ENCODE assay signal across 8 cellular contexts in genomic region chr20:41030536-41031242, GRCh38. TPM values are rescaled to one million over a fixed set of nuclear protein-coding genes. Genes with fewer than 3 reads are reported as not detected.
A peak's percentile ranks its signal among the peaks of the same experiment; 100 is the strongest.
DNase-seq lines count a peak whose midpoint lies in the region; ATAC-seq, FAIRE-seq and TF ChIP-seq lines count a peak whose summit lies in the region.

No MANE protein-coding gene starts in this region.

- no TSS peak for BruUV-seq in HepG2 (replicated peaks; lab: Mats Ljungman, UMichigan)

- TF ChIP-seq CTCF in HepG2 (CRISPR knock-in tag; IDR thresholded peaks at IDR 0.05), result no peak
- no peak for TF ChIP-seq CTCF in upper lobe of right lung (IDR thresholded peaks at IDR 0.05)

- ATAC-seq in HepG2 (no peak), upper lobe of right lung (peak; percentile 0), HG02610 (IDR thresholded peaks at IDR 0.05; ENCODE audit: unreplicated experiment) (no peak)

- H3K27ac ChIP-seq in HepG2 (ENCODE audit: extremely low read length, insufficient read depth, low read length) (no peak overlapping the region), upper lobe of right lung (peak overlapping the region; percentile 98)

- POLR2A ChIA-PET in HepG2 (lab: Yijun Ruan, JAX), result interaction anchor here (0.6 to 2.1 kb wide), 4 partner anchors 10 to 25 kb away, joined by 3 to 5 read pairs (median 3); no protein-coding TSS in a partner anchor

- no peak for TF ChIP-seq POLR2A in HepG2 (IDR thresholded peaks at IDR 0.05; ENCODE audit: insufficient read depth in 1 of 2, low read depth in 2 of 2, low read length in 2 of 2)

- CTCF ChIA-PET in activated naive CD4-positive, alpha-beta T cell treated with anti-CD3 and anti-CD28 coated beads, Interleukin-2, amount 10 ng/mL, durations not matched to agents 7 days and 5 days (lab: Charles Lee), result interaction anchor here (1.8 to 3.9 kb wide), 3 partner anchors 16 to 64 kb away, joined by 7 to 19 read pairs (median 10); no protein-coding TSS in a partner anchor
- CTCF ChIA-PET in HepG2 (lab: Yijun Ruan, JAX; ENCODE audit: low intra/inter-chr PET ratio, low total read pairs), result no interaction called here

- peak overlapping the region; percentile 98 for H3K9ac ChIP-seq in HepG2 (ENCODE audit: insufficient read depth, low read depth, low read length)

- H3K4me2 ChIP-seq in HepG2 (ENCODE audit: low read depth, low read length), result peak overlapping the region; percentile 94

- intact Hi-C loops in activated T-helper 2 cell treated with anti-CD3 and anti-CD28 coated beads, Interferon-gamma antibody, Interleukin-2, Interleukin-4, amounts not matched to agents 10 μg/mL and 5 μg/mL and 100 μg/mL, durations not matched to agents 14 hours and 24 hours and 36 hours (cut with micrococcal nuclease), result loop anchor here (1.0 kb wide), 1 partner anchor 8 kb away; no protein-coding TSS in a partner anchor
- intact Hi-C loops in HepG2 (cut with micrococcal nuclease; ENCODE audit: unreplicated experiment) (no loop called here), upper lobe of right lung (cut with DNase I) (no loop called here)

- H3K36me3 Mint-ChIP-seq in activated naive CD4-positive, alpha-beta T cell treated with anti-CD3 and anti-CD28 coated beads, Interleukin-2, amount 10 ng/mL, durations not matched to agents 7 days and 5 days, result peaks cover 52% of the 10 kb centered on the region
- H3K36me3 Mint-ChIP-seq in activated T-helper 2 cell treated with anti-CD3 and anti-CD28 coated beads, Interferon-gamma antibody, Interleukin-2, Interleukin-4, amounts not matched to agents 10 μg/mL and 5 μg/mL and 100 μg/mL, durations not matched to agents 14 hours and 24 hours and 36 hours (ENCODE audit: low read depth), result peaks cover 62% of the 10 kb centered on the region

- DNase-seq in activated naive CD4-positive, alpha-beta T cell treated with anti-CD3 and anti-CD28 coated beads, Interleukin-2, amount 10 ng/mL, durations not matched to agents 7 days and 5 days, result no peak
- no peak for DNase-seq in activated naive CD4-positive, alpha-beta T cell treated with anti-CD3 and anti-CD28 coated beads, Interleukin-2, amount 50 U/mL, for 16 hours
- DNase-seq in activated T-helper 2 cell treated with anti-CD3 and anti-CD28 coated beads, Interferon-gamma antibody, Interleukin-2, Interleukin-4, amounts not matched to agents 10 μg/mL and 5 μg/mL and 100 μg/mL, durations not matched to agents 14 hours and 24 hours and 36 hours (ENCODE audit: low spot score), result no peak
- DNase-seq in HepG2 (ENCODE audit: low spot score) (peak; percentile 24), upper lobe of right lung (no peak), NCI-H1930 (lab: John Stamatoyannopoulos, UW) (no peak), SKM-1 treated with dmso at 0.1 percent for 144 hours (lab: John Stamatoyannopoulos, UW; ENCODE audit: unreplicated experiment) (no peak)

- no peak for FAIRE-seq in HepG2 (lab: Jason Lieb, UNC)

- H3K9me3 ChIP-seq in HepG2 (ENCODE audit: low read length), result no peaks in the 10 kb centered on the region
- no peaks in the 10 kb centered on the region for H3K9me3 ChIP-seq in upper lobe of right lung

- H3K36me3 ChIP-seq in HepG2 (replicated peaks in 1 of 2; ENCODE audit: control insufficient read depth in 1 of 2, insufficient read depth in 2 of 2, low read length in 2 of 2), result peaks cover 4% of the 10 kb centered on the region in 2 experiments; a peak in 1 of 5 replicates
- H3K36me3 ChIP-seq in upper lobe of right lung, result no peaks in the 10 kb centered on the region

- H3K4me1 Mint-ChIP-seq in activated naive CD4-positive, alpha-beta T cell treated with anti-CD3 and anti-CD28 coated beads, Interleukin-2, amount 10 ng/mL, durations not matched to agents 7 days and 5 days, result peaks cover 68% of the 10 kb centered on the region
- H3K4me1 Mint-ChIP-seq in activated T-helper 2 cell treated with anti-CD3 and anti-CD28 coated beads, Interferon-gamma antibody, Interleukin-2, Interleukin-4, amounts not matched to agents 10 μg/mL and 5 μg/mL and 100 μg/mL, durations not matched to agents 14 hours and 24 hours and 36 hours (ENCODE audit: low read depth), result peaks cover 58% of the 10 kb centered on the region

- H3K4me3 ChIP-seq in HepG2 (replicated peaks in 1 of 3; ENCODE audit: insufficient read depth in 1 of 3, low read depth in 2 of 3, low read length in 3 of 3) (peak overlapping the region; percentile 91 to 95 (median 95)), upper lobe of right lung (peak overlapping the region; percentile 94)

- H3K4me1 ChIP-seq in HepG2 (ENCODE audit: insufficient read depth, low read length) (peaks cover 74% of the 10 kb centered on the region), upper lobe of right lung (peaks cover 41% of the 10 kb centered on the region)

- H3K9me3 Mint-ChIP-seq in activated naive CD4-positive, alpha-beta T cell treated with anti-CD3 and anti-CD28 coated beads, Interleukin-2, amount 10 ng/mL, durations not matched to agents 7 days and 5 days, result no peaks in the 10 kb centered on the region
- no peaks in the 10 kb centered on the region for H3K9me3 Mint-ChIP-seq in activated T-helper 2 cell treated with anti-CD3 and anti-CD28 coated beads, Interferon-gamma antibody, Interleukin-2, Interleukin-4, amounts not matched to agents 10 μg/mL and 5 μg/mL and 100 μg/mL, durations not matched to agents 14 hours and 24 hours and 36 hours

- H3K27me3 ChIP-seq in HepG2 (ENCODE audit: control insufficient read depth in 1 of 2, insufficient read depth in 2 of 2, low read length in 2 of 2), result no peaks in the 10 kb centered on the region
- no peaks in the 10 kb centered on the region for H3K27me3 ChIP-seq in upper lobe of right lung

- H3K27ac Mint-ChIP-seq in activated naive CD4-positive, alpha-beta T cell treated with anti-CD3 and anti-CD28 coated beads, Interleukin-2, amount 10 ng/mL, durations not matched to agents 7 days and 5 days, result peak overlapping the region; percentile 26
- peak overlapping the region; percentile 76 for H3K27ac Mint-ChIP-seq in activated T-helper 2 cell treated with anti-CD3 and anti-CD28 coated beads, Interferon-gamma antibody, Interleukin-2, Interleukin-4, amounts not matched to agents 10 μg/mL and 5 μg/mL and 100 μg/mL, durations not matched to agents 14 hours and 24 hours and 36 hours

- H3K27me3 Mint-ChIP-seq in activated naive CD4-positive, alpha-beta T cell treated with anti-CD3 and anti-CD28 coated beads, Interleukin-2, amount 10 ng/mL, durations not matched to agents 7 days and 5 days, result no peaks in the 10 kb centered on the region
- no peaks in the 10 kb centered on the region for H3K27me3 Mint-ChIP-seq in activated T-helper 2 cell treated with anti-CD3 and anti-CD28 coated beads, Interferon-gamma antibody, Interleukin-2, Interleukin-4, amounts not matched to agents 10 μg/mL and 5 μg/mL and 100 μg/mL, durations not matched to agents 14 hours and 24 hours and 36 hours (ENCODE audit: low read depth)

- no peak for TF ChIP-seq RAD21 in HepG2 (CRISPR knock-in tag; IDR thresholded peaks at IDR 0.05)

- no peak for TF ChIP-seq EP300 in HepG2 (IDR thresholded peaks at IDR 0.05; ENCODE audit: low read depth in 2 of 2, low read length in 2 of 2)
- TF ChIP-seq EP300 in HepG2 (CRISPR knock-in tag; IDR thresholded peaks at IDR 0.05; ENCODE audit: borderline replicate concordance), result no peak

- H4K20me1 ChIP-seq in HepG2 (ENCODE audit: insufficient read depth, low read length), result peaks cover 37% of the 10 kb centered on the region

- 63% methylated on average over 5 of the region's 5 CpGs for WGBS in HepG2 (ENCODE audit: low lambda C conversion rate)

- H3K4me3 Mint-ChIP-seq in activated naive CD4-positive, alpha-beta T cell treated with anti-CD3 and anti-CD28 coated beads, Interleukin-2, amount 10 ng/mL, durations not matched to agents 7 days and 5 days, result peak overlapping the region; percentile 82
- H3K4me3 Mint-ChIP-seq in activated T-helper 2 cell treated with anti-CD3 and anti-CD28 coated beads, Interferon-gamma antibody, Interleukin-2, Interleukin-4, amounts not matched to agents 10 μg/mL and 5 μg/mL and 100 μg/mL, durations not matched to agents 14 hours and 24 hours and 36 hours (ENCODE audit: low read depth), result peak overlapping the region; percentile 82

- no peak overlapping the region for H2AFZ ChIP-seq in HepG2 (ENCODE audit: low read length)

- in situ Hi-C loops in HepG2 (cut with HindIII; ENCODE audit: extremely low pct_ligation_motif_present, low pct_unique_long_range_greater_than_20kb), result no loop called here

- H3K79me2 ChIP-seq in HepG2 (ENCODE audit: insufficient read depth, low read length), result peaks cover 70% of the 10 kb centered on the region

TF ChIP-seq in HepG2, 621 proteins besides CTCF, POLR2A, EP300 and RAD21 (continues in another document):
- TF ChIP-seq ZNF124 (CRISPR knock-in tag; IDR thresholded peaks at IDR 0.05), result no peak

RNA-seq across cellular contexts. Expression of gene TOP1, which starts 2.1 kb away (rescaled TPM):
- 116 and 118 TPM in 2 replicates for total RNA-seq in activated T-helper 2 cell treated with anti-CD3 and anti-CD28 coated beads, Interferon-gamma antibody, Interleukin-2, Interleukin-4, amounts not matched to agents 10 μg/mL and 5 μg/mL and 100 μg/mL, durations not matched to agents 14 hours and 24 hours and 36 hours
- total RNA-seq in HepG2 (2016; rRNA removed; fragmentation: Illumina TruSeq; extraction: Trizol), result 19.4 and 75.3 TPM in 2 replicates
- 17.3 and 19.8 TPM in 2 replicates for total RNA-seq in HepG2 (2016; cell fraction: cytosol; rRNA removed; fragmentation: Illumina TruSeq; extraction: Trizol; ENCODE audit: low read depth)
- 17.0 and 75.6 TPM in 2 replicates for total RNA-seq in HepG2 (2016; cell fraction: insoluble cytoplasmic fraction; rRNA removed; fragmentation: Illumina TruSeq; extraction: Trizol)
- 20.3 and 21.0 TPM in 2 replicates for total RNA-seq in HepG2 (2016; cell fraction: membrane; rRNA removed; fragmentation: Illumina TruSeq; extraction: Trizol)
- 45.7 and 48.4 TPM in 2 replicates for total RNA-seq in HepG2 (2016; cell fraction: nucleus; rRNA removed; fragmentation: Illumina TruSeq; extraction: Trizol)
- 9.9 and 10.2 TPM in 2 replicates for polyA plus RNA-seq in HepG2 (2011; rRNA removed)
- 5.5 and 9.3 TPM in 2 replicates for polyA plus RNA-seq in HepG2 (2011; cell fraction: cytosol; rRNA removed)
- polyA plus RNA-seq in HepG2 (2011; cell fraction: nucleus; rRNA removed), result 10.9 and 11.3 TPM in 2 replicates
- polyA plus RNA-seq in HepG2 (2012), result 51.4 and 67.5 TPM in 2 replicates
- 2.6 and 3.5 TPM in 2 replicates for polyA plus RNA-seq in HepG2 (2016; cell fraction: cytosol; fragmentation: Illumina TruSeq; extraction: Trizol; ENCODE audit: low read depth)
- 131 and 136 TPM in 2 replicates for polyA plus RNA-seq in HepG2 (2016; cell fraction: insoluble cytoplasmic fraction; fragmentation: Illumina TruSeq; extraction: Trizol; ENCODE audit: low read depth)
- polyA plus RNA-seq in HepG2 (2016; cell fraction: membrane; fragmentation: Illumina TruSeq; extraction: Trizol; ENCODE audit: low read depth), result 9.6 and 10.8 TPM in 2 replicates
- polyA plus RNA-seq in HepG2 (2016; cell fraction: nucleus; fragmentation: Illumina TruSeq; extraction: Trizol; ENCODE audit: insufficient read depth, low read depth), result 89.8 and 94.4 TPM in 2 replicates
- polyA minus RNA-seq in HepG2 (2011; rRNA and poly(A)+ RNA removed; ENCODE audit: low replicate concordance), result 7.0 and 9.4 TPM in 2 replicates
- polyA minus RNA-seq in HepG2 (2011; cell fraction: cytosol; rRNA and poly(A)+ RNA removed), result 25.1 and 28.4 TPM in 2 replicates
- polyA minus RNA-seq in HepG2 (2011; cell fraction: nucleus; rRNA and poly(A)+ RNA removed), result 21.5 and 22.1 TPM in 2 replicates
- 67.6 TPM for total RNA-seq in upper lobe of right lung
